18 cellular contexts compared by ENCODE assay signal in genomic region chr3:59040902-59041301, GRCh38. TPM values are rescaled to one million over a fixed set of nuclear protein-coding genes. Genes with fewer than 3 reads are reported as not detected.
DNase-seq lines count a peak whose midpoint lies in the region; ATAC-seq, FAIRE-seq and TF ChIP-seq lines count a peak whose summit lies in the region.
"Had no signal": no experiment of that assay in that cellular context is flagged by ENCODE, and none has a peak within 500 bp of the region (broad histone marks: within the 10 kb centered on the region; RNA-seq: fewer than 3 reads in every experiment).

No MANE protein-coding gene starts in this region.

- TF ChIP-seq CTCF in liver (IDR thresholded peaks at IDR 0.05; ENCODE audit: low read depth, low read length, missing input control) (no peak), HepG2 (CRISPR knock-in tag; IDR thresholded peaks at IDR 0.05) (no peak), right lobe of liver (IDR thresholded peaks at IDR 0.05) (no peak), gastroesophageal sphincter (IDR thresholded peaks at IDR 0.05) (no peak)

- H3K9me3 ChIP-seq in liver (ENCODE audit: control insufficient read depth in 4 of 4, low read length in 3 of 4) (no peaks in the 10 kb centered on the region), HepG2 (ENCODE audit: low read length) (no peaks in the 10 kb centered on the region), right lobe of liver (no peaks in the 10 kb centered on the region), gastroesophageal sphincter (no peaks in the 10 kb centered on the region)
- H3K9me3 ChIP-seq: SJSA1 had no signal

- peaks cover 0 to 11% (median 4%) of the 10 kb centered on the region in 4 donors for H3K4me1 ChIP-seq in liver (ENCODE audit: control insufficient read depth in 4 of 4, insufficient read depth in 4 of 4, low read length in 3 of 4)
- no peaks in the 10 kb centered on the region for H3K4me1 ChIP-seq in HepG2 (ENCODE audit: insufficient read depth, low read length)
- H3K4me1 ChIP-seq in right lobe of liver: peaks cover 0 to 13% (median 0%) of the 10 kb centered on the region in 4 donors
- no peaks in the 10 kb centered on the region for H3K4me1 ChIP-seq in gastroesophageal sphincter
- H3K4me1 ChIP-seq: SJSA1 had no signal

- H4K20me1 ChIP-seq in HepG2 (ENCODE audit: insufficient read depth, low read length): no peaks in the 10 kb centered on the region

- H3K9ac ChIP-seq in liver (ENCODE audit: low read depth in 1 of 2, low read length in 2 of 2) (peak overlapping the region in 1 of 2 donors; percentile 38), HepG2 (ENCODE audit: insufficient read depth, low read depth, low read length) (no peak overlapping the region)

- H2AFZ ChIP-seq in HepG2 (ENCODE audit: low read length): no peak overlapping the region

- intact Hi-C loops in HepG2 (cut with micrococcal nuclease; ENCODE audit: unreplicated experiment): no loop called here
- intact Hi-C loops in right lobe of liver (cut with DNase I): no loop called here

- FAIRE-seq in HepG2 (lab: Jason Lieb, UNC): no peak
- FAIRE-seq: A204.1, H1 had no signal

- CTCF ChIA-PET in HepG2 (lab: Yijun Ruan, JAX; ENCODE audit: low intra/inter-chr PET ratio, low total read pairs): no interaction called here

- no peak overlapping the region for H3K27ac ChIP-seq in liver (ENCODE audit: low read depth in 1 of 2, low read length in 2 of 2)
- no peak overlapping the region for H3K27ac ChIP-seq in HepG2 (ENCODE audit: extremely low read length, insufficient read depth, low read length)
- H3K27ac ChIP-seq in right lobe of liver: peak overlapping the region in 2 of 3 donors; percentile 66 to 77
- H3K27ac ChIP-seq in gastroesophageal sphincter: no peak overlapping the region
- H3K27ac ChIP-seq: C4-2B, SJSA1 had no signal

- TF ChIP-seq EP300 in HepG2 (IDR thresholded peaks at IDR 0.05; ENCODE audit: low read depth in 2 of 2, low read length in 2 of 2): no peak
- no peak for TF ChIP-seq EP300 in HepG2 (CRISPR knock-in tag; IDR thresholded peaks at IDR 0.05; ENCODE audit: borderline replicate concordance)
- TF ChIP-seq EP300 in gastroesophageal sphincter (IDR thresholded peaks at IDR 0.05): no peak

- H3K4me3 ChIP-seq in liver (ENCODE audit: low read depth in 1 of 3, low read length in 3 of 3) (no peak overlapping the region), HepG2 (replicated peaks in 1 of 3; ENCODE audit: insufficient read depth in 1 of 3, low read depth in 2 of 3, low read length in 3 of 3) (no peak overlapping the region), right lobe of liver (no peak overlapping the region), gastroesophageal sphincter (no peak overlapping the region)
- H3K4me3 ChIP-seq: SJSA1 had no signal

- no peaks in the 10 kb centered on the region for H3K36me3 ChIP-seq in liver (ENCODE audit: control insufficient read depth in 4 of 4, insufficient read depth in 3 of 4, low read depth in 1 of 4, low read length in 3 of 4)
- no peaks in the 10 kb centered on the region for H3K36me3 ChIP-seq in HepG2 (replicated peaks in 1 of 2; ENCODE audit: control insufficient read depth in 1 of 2, insufficient read depth in 2 of 2, low read length in 2 of 2)
- no peaks in the 10 kb centered on the region for H3K36me3 ChIP-seq in right lobe of liver
- H3K36me3 ChIP-seq in gastroesophageal sphincter: no peaks in the 10 kb centered on the region
- H3K36me3 ChIP-seq: SJSA1 had no signal

- H3K4me2 ChIP-seq in HepG2 (ENCODE audit: low read depth, low read length): no peak overlapping the region

- TF ChIP-seq RAD21 in liver (IDR thresholded peaks at IDR 0.05) (peak; percentile 45 to 60), HepG2 (CRISPR knock-in tag; IDR thresholded peaks at IDR 0.05) (no peak)

- POLR2A ChIA-PET in HepG2 (lab: Yijun Ruan, JAX): no interaction called here

- TF ChIP-seq POLR2A in HepG2 (IDR thresholded peaks at IDR 0.05; ENCODE audit: insufficient read depth in 1 of 2, low read depth in 2 of 2, low read length in 2 of 2): no peak
- TF ChIP-seq POLR2A in right lobe of liver (IDR thresholded peaks at IDR 0.05): no peak
- no peak for TF ChIP-seq POLR2A in gastroesophageal sphincter (IDR thresholded peaks at IDR 0.05)
- TF ChIP-seq POLR2A in GM18505 (IDR thresholded peaks at IDR 0.05; ENCODE audit: borderline replicate concordance, extremely low read depth, insufficient read depth, insufficient read length): no peak

- ATAC-seq in HepG2: no peak
- peak; percentile 93 to 100 (median 98) for ATAC-seq in right lobe of liver
- no peak for ATAC-seq in gastroesophageal sphincter
- ATAC-seq in GM18505 (IDR thresholded peaks at IDR 0.05; ENCODE audit: unreplicated experiment): no peak

- no peaks in the 10 kb centered on the region for H3K27me3 ChIP-seq in liver (ENCODE audit: control insufficient read depth in 4 of 4, insufficient read depth in 4 of 4, low read length in 3 of 4)
- no peaks in the 10 kb centered on the region; a peak in 1 of 5 replicates for H3K27me3 ChIP-seq in HepG2 (ENCODE audit: control insufficient read depth in 1 of 2, insufficient read depth in 2 of 2, low read length in 2 of 2)
- H3K27me3 ChIP-seq in right lobe of liver: no peaks in the 10 kb centered on the region
- no peaks in the 10 kb centered on the region for H3K27me3 ChIP-seq in gastroesophageal sphincter
- H3K27me3 ChIP-seq: SJSA1 had no signal

- H3K79me2 ChIP-seq in HepG2 (ENCODE audit: insufficient read depth, low read length): no peaks in the 10 kb centered on the region

- DNase-seq in HepG2 (ENCODE audit: low spot score): no peak
- peak; percentile 90 for DNase-seq in fibroblast of gingiva (ENCODE audit: low read depth)
- DNase-seq in right lobe of liver: peak in 1 of 3 donors; percentile 72
- no peak for DNase-seq in NOMO-1 treated with DMSO at 0.1 percent for 48 hours (lab: John Stamatoyannopoulos, UW; ENCODE audit: unreplicated experiment)
- DNase-seq: DMS 273 treated with DMSO at 0.1 percent for 48 hours, HFFc6, KBM-7, NCI-H1436 treated with DMSO at 0.1 percent for 48 hours, NCI-H2081 treated with DMSO at 0.1 percent for 48 hours, NCI-H2227 treated with DMSO at 0.1 percent for 48 hours, NCI-H524 treated with DMSO at 0.1 percent for 48 hours had no signal

- no TSS peak for BruUV-seq in HepG2 (replicated peaks; lab: Mats Ljungman, UMichigan)

- in situ Hi-C loops in HepG2 (cut with HindIII; ENCODE audit: extremely low pct_ligation_motif_present, low pct_unique_long_range_greater_than_20kb): no loop called here

TF ChIP-seq in liver, 16 proteins besides CTCF, POLR2A, EP300 and RAD21 (continues in another document):
- TF ChIP-seq MAX (IDR thresholded peaks at IDR 0.05): peak; percentile 59
- TF ChIP-seq FOXA2 (IDR thresholded peaks at IDR 0.05): peak; percentile 97
- TF ChIP-seq FOXA1 (IDR thresholded peaks at IDR 0.05): peak; percentile 92

TF ChIP-seq in HepG2, 621 proteins besides CTCF, POLR2A, EP300 and RAD21 (continues in another document):
- TF ChIP-seq CHD4 (IDR thresholded peaks at IDR 0.05; ENCODE audit: borderline replicate concordance, low read length) (no peak), KLF15 (CRISPR knock-in tag; IDR thresholded peaks at IDR 0.05; ENCODE audit: borderline replicate concordance) (no peak), ZMYM2 (CRISPR knock-in tag; IDR thresholded peaks at IDR 0.05) (no peak), ZNF850 (CRISPR knock-in tag; conservative IDR thresholded peaks at IDR 0.05) (no peak), KAT2B (IDR thresholded peaks at IDR 0.05; ENCODE audit: borderline replicate concordance, low read depth, low read length) (no peak), RXRB (CRISPR knock-in tag; IDR thresholded peaks at IDR 0.05; ENCODE audit: borderline replicate concordance) (no peak), HOXA9 (CRISPR knock-in tag; IDR thresholded peaks at IDR 0.05; ENCODE audit: borderline replicate concordance) (no peak), E2F5 (CRISPR knock-in tag; conservative IDR thresholded peaks at IDR 0.05) (no peak), ZNF577 (CRISPR knock-in tag; IDR thresholded peaks at IDR 0.05; ENCODE audit: borderline replicate concordance, low read depth) (no peak), SRF (IDR thresholded peaks at IDR 0.05; ENCODE audit: low read depth, low read length) (no peak)

RNA-seq across cellular contexts. Expression of gene CFAP20DC, which starts 8.9 kb away (rescaled TPM):
- total RNA-seq in liver (1 to 10 TPM in 1 of 2 donors, under 1 TPM in 1; 0.98 to 2.1 TPM), HepG2 (2016; rRNA removed; fragmentation: Illumina TruSeq; extraction: Trizol) (not detected in 2 replicates), right lobe of liver (1 to 10 TPM in 5 of 6 experiments, under 1 TPM in 1; 0.67 to 2.7 (median 1.5) TPM), gastroesophageal sphincter (1 to 10 TPM in 1 of 4 donors, under 1 TPM in 2, not detected in 1; 0.13 to 1.6 (median 0.35) TPM)
- polyA plus RNA-seq in liver (1 to 10 TPM in 1 of 2 donors, under 1 TPM in 1; 0.98 to 2.1 TPM), HepG2 (2011; rRNA removed) (not detected in 2 replicates)
- total RNA-seq in HepG2 (2016; cell fraction: cytosol; rRNA removed; fragmentation: Illumina TruSeq; extraction: Trizol; ENCODE audit: low read depth): not detected in 2 replicates
- total RNA-seq in HepG2 (2016; cell fraction: insoluble cytoplasmic fraction; rRNA removed; fragmentation: Illumina TruSeq; extraction: Trizol): not detected in 2 replicates
- not detected in 2 replicates for total RNA-seq in HepG2 (2016; cell fraction: membrane; rRNA removed; fragmentation: Illumina TruSeq; extraction: Trizol)
- total RNA-seq in HepG2 (2016; cell fraction: nucleus; rRNA removed; fragmentation: Illumina TruSeq; extraction: Trizol): not detected in 2 replicates
- not detected in 2 replicates for polyA plus RNA-seq in HepG2 (2011; cell fraction: cytosol; rRNA removed)
- not detected in 2 replicates for polyA plus RNA-seq in HepG2 (2011; cell fraction: nucleus; rRNA removed)
- not detected in 2 replicates for polyA plus RNA-seq in HepG2 (2012)
- polyA plus RNA-seq in HepG2 (2016; cell fraction: cytosol; fragmentation: Illumina TruSeq; extraction: Trizol; ENCODE audit: low read depth): not detected in 2 replicates
- not detected in 2 replicates for polyA plus RNA-seq in HepG2 (2016; cell fraction: insoluble cytoplasmic fraction; fragmentation: Illumina TruSeq; extraction: Trizol; ENCODE audit: low read depth)
- polyA plus RNA-seq in HepG2 (2016; cell fraction: membrane; fragmentation: Illumina TruSeq; extraction: Trizol; ENCODE audit: low read depth): not detected in 2 replicates
- polyA plus RNA-seq in HepG2 (2016; cell fraction: nucleus; fragmentation: Illumina TruSeq; extraction: Trizol; ENCODE audit: insufficient read depth, low read depth): not detected in 2 replicates
- not detected in 2 replicates for polyA minus RNA-seq in HepG2 (2011; rRNA and poly(A)+ RNA removed; ENCODE audit: low replicate concordance)
- polyA minus RNA-seq in HepG2 (2011; cell fraction: cytosol; rRNA and poly(A)+ RNA removed): not detected in 2 replicates
- not detected in 2 replicates for polyA minus RNA-seq in HepG2 (2011; cell fraction: nucleus; rRNA and poly(A)+ RNA removed)

Comparison
In these comparisons a context has a peak if more than half of its experiments do, and no peak if none do; other contexts are left out.
1. H3K27ac ChIP-seq: peak in right lobe of liver (2 of 3); none in liver (0 of 2), HepG2 (single experiment) and gastroesophageal sphincter (0 of 4).
2. ATAC-seq: peak in right lobe of liver (4 of 4); none in HepG2 (single experiment), gastroesophageal sphincter (single experiment) and GM18505 (single experiment).